Comparison of ENCODE assay signal across 8 cellular contexts in the genomic region with DNA sequence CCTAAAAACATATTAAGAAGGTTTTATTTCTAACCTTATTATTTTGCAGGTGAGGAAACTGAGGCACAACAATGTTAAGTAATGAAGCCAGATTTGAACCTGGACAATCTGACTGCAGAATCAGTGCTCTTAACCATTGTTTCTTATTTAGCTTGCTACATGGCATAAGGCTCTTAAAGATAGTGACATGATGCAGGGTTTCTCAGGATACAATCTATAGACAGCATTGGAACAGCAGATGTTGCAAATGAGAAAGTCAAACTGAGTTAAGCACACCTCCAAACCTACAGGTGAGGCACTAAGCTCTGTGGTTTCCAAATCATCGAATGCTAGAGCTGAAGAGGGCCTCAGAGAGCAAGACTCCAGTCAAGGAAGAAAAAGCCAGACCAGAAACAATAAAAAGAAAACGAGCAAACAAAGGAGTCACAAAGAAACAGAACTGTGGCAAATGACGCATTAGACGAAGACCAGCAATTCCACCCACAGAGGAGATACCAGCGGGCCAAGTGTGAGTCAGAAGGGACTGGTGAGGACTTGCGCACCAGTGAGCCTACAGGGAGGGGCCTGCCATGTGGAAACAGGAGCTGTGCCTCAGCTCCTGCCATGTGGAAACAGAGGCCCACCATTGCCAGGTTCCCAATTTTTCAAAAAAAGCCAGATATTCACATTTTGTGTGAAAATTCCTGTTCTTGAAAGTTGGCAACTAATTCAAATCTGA. TPM values are rescaled to one million over a fixed set of nuclear protein-coding genes. Genes with fewer than 3 reads are reported as not detected.
DNase-seq lines count a peak whose midpoint lies in the region; ATAC-seq, FAIRE-seq and TF ChIP-seq lines count a peak whose summit lies in the region.

No MANE protein-coding gene starts in this region.

- no peaks in the 10 kb centered on the region for H3K27me3 Mint-ChIP-seq in activated T-cell treated with anti-CD3 and anti-CD28 coated beads, Interleukin-2, amount 50 U/mL, for 72 hours (ENCODE audit: low read depth)

- peaks cover 0 to 21% of the 10 kb centered on the region in 2 donors for H3K4me1 ChIP-seq in right atrium auricular region

- H3K27ac ChIP-seq in right atrium auricular region = peak overlapping the region in 1 of 2 donors; percentile 67

- no peaks in the 10 kb centered on the region for H3K27me3 ChIP-seq in right atrium auricular region

- CTCF ChIA-PET in GM10248 (lab: Yijun Ruan, JAX) = interaction anchor here (0.8 to 4.4 kb wide), 8 partner anchors 9 to 57 kb away, joined by 4 to 29 read pairs (median 6); no protein-coding TSS in a partner anchor

- peaks cover 88% of the 10 kb centered on the region for H3K4me1 Mint-ChIP-seq in activated T-cell treated with anti-CD3 and anti-CD28 coated beads, Interleukin-2, amount 50 U/mL, for 72 hours (ENCODE audit: low read depth)

- H3K9me3 ChIP-seq in right atrium auricular region = no peaks in the 10 kb centered on the region

- no peaks in the 10 kb centered on the region for H3K36me3 ChIP-seq in right atrium auricular region

- H3K4me3 ChIP-seq in right atrium auricular region = no peak overlapping the region

- no peak for TF ChIP-seq POLR2A in H54 (IDR thresholded peaks at IDR 0.05; ENCODE audit: low read depth, low read length)

- H3K36me3 Mint-ChIP-seq in activated T-cell treated with anti-CD3 and anti-CD28 coated beads, Interleukin-2, amount 50 U/mL, for 72 hours (ENCODE audit: insufficient read depth in 2 of 2) = peaks cover 2 to 8% of the 10 kb centered on the region in 2 donors

- DNase-seq in GM10248 (ENCODE audit: extremely low spot score) (no peak), H54 (ENCODE audit: insufficient read length, low spot score) (peak; percentile 77), MV-4-11 (lab: John Stamatoyannopoulos, UW) (peak; percentile 85), right atrium auricular region (ENCODE audit: low spot score) (peak; percentile 90), hypothalamus (lab: John Stamatoyannopoulos, UW) (no peak), DMS79 treated with DMSO at 0.1 percent for 48 hours (lab: John Stamatoyannopoulos, UW) (no peak)
- DNase-seq in activated T-cell treated with anti-CD3 and anti-CD28 coated beads, Interleukin-2, amount 50 U/mL, for 72 hours = peak; percentile 81 to 89
- DNase-seq in stimulated activated CD8-positive, alpha-beta memory T cell treated with anti-CD3 and anti-CD28 coated beads, Interleukin-2, amount 100 ng/mL, for 48 hours (ENCODE audit: low read depth in 2 of 2) = peak; percentile 63

- peak; percentile 99 for FAIRE-seq in H54 (lab: Jason Lieb, UNC)

- POLR2A ChIA-PET in GM10248 (lab: Yijun Ruan, JAX) = interaction anchor here (0.7 to 4.0 kb wide), 6 partner anchors 12 to 205 kb away, joined by 3 to 18 read pairs (median 3); a partner anchor contains a TSS

- no peaks in the 10 kb centered on the region for H3K9me3 Mint-ChIP-seq in activated T-cell treated with anti-CD3 and anti-CD28 coated beads, Interleukin-2, amount 50 U/mL, for 72 hours

- H3K27ac Mint-ChIP-seq in activated T-cell treated with anti-CD3 and anti-CD28 coated beads, Interleukin-2, amount 50 U/mL, for 72 hours = peak overlapping the region; percentile 14

- peak; percentile 95 to 97 for ATAC-seq in activated T-cell treated with anti-CD3 and anti-CD28 coated beads, Interleukin-2, amount 50 U/mL, for 72 hours (replicated peaks in 1 of 2)

- TF ChIP-seq CTCF in GM10248 (IDR thresholded peaks at IDR 0.05; ENCODE audit: control extremely low read depth, extremely low read depth, low read depth, missing control alignments) = peak; percentile 23
- TF ChIP-seq CTCF in right atrium auricular region (IDR thresholded peaks at IDR 0.05) = no peak

- H3K4me3 Mint-ChIP-seq in activated T-cell treated with anti-CD3 and anti-CD28 coated beads, Interleukin-2, amount 50 U/mL, for 72 hours = peak overlapping the region; percentile 0 to 11

RNA-seq across cellular contexts. Expression of a gene that starts 14.4 kb away (rescaled TPM):
- 10 to 100 TPM; 15.4 to 32.7 TPM for total RNA-seq in activated T-cell treated with anti-CD3 and anti-CD28 coated beads, Interleukin-2, amount 50 U/mL, for 72 hours
- total RNA-seq in right atrium auricular region = 10 to 100 TPM; 26.4 to 27.4 TPM

Comparison
In these comparisons a context has a peak if more than half of its experiments do, and no peak if none do; other contexts are left out.
1. DNase-seq: peak in H54 (single experiment), MV-4-11 (single experiment), activated T-cell treated with anti-CD3 and anti-CD28 coated beads, Interleukin-2, amount 50 U/mL, for 72 hours (2 of 2), right atrium auricular region (single experiment) and stimulated activated CD8-positive, alpha-beta memory T cell treated with anti-CD3 and anti-CD28 coated beads, Interleukin-2, amount 100 ng/mL, for 48 hours (2 of 2); none in GM10248 (single experiment), hypothalamus (0 of 51) and DMS79 treated with DMSO at 0.1 percent for 48 hours (single experiment).